Comparison of ENCODE assay signal across 9 cellular contexts in genomic region chr1:204150702-204151561, GRCh38. TPM values are rescaled to one million over a fixed set of nuclear protein-coding genes. Genes with fewer than 3 reads are reported as not detected.
A peak's percentile ranks its signal among the peaks of the same experiment; 100 is the strongest.
DNase-seq lines count a peak whose midpoint lies in the region; ATAC-seq, FAIRE-seq and TF ChIP-seq lines count a peak whose summit lies in the region.
"Had no signal": no experiment of that assay in that cellular context is flagged by ENCODE, and none has a peak within 500 bp of the region (broad histone marks: within the 10 kb centered on the region; RNA-seq: fewer than 3 reads in every experiment).

No MANE protein-coding gene starts in this region.

- no peak overlapping the region for H3K9ac ChIP-seq in fibroblast of lung (ENCODE audit: insufficient read depth, low read length)

- no peak for FAIRE-seq in H54 (lab: Jason Lieb, UNC)

- H3K4me3 ChIP-seq in SJSA1 = peak overlapping the region; percentile 90
- H3K4me3 ChIP-seq in fibroblast of lung (replicated peaks in 1 of 4; ENCODE audit: control extremely low read depth in 1 of 4, insufficient read depth in 1 of 4, low read depth in 3 of 4, low read length in 4 of 4) = peak overlapping the region in 3 of 4 experiments; percentile 37 to 62 (median 45)
- H3K4me3 ChIP-seq in osteoblast (ENCODE audit: insufficient read depth, low read length) = peak overlapping the region; percentile 66

- peak overlapping the region; percentile 68 for H3K4me2 ChIP-seq in fibroblast of lung (ENCODE audit: extremely low read depth, insufficient read depth, low read length)
- peak overlapping the region; percentile 74 for H3K4me2 ChIP-seq in osteoblast (ENCODE audit: insufficient read depth, low read length)

- no peaks in the 10 kb centered on the region for H3K9me3 Mint-ChIP-seq in CD4-positive, alpha-beta T cell

- no peaks in the 10 kb centered on the region for H4K20me1 ChIP-seq in fibroblast of lung (ENCODE audit: control insufficient read depth, extremely low read depth, insufficient read depth, low read length)
- H4K20me1 ChIP-seq in osteoblast (ENCODE audit: insufficient read depth, low read length) = no peaks in the 10 kb centered on the region

- POLR2A ChIA-PET in CD4-positive, alpha-beta T cell (lab: Charles Lee) = interaction anchor here (0.7 to 1.2 kb wide), 4 partner anchors 13 to 386 kb away, joined by 3 read pairs; partner anchors contain the start of gene LAX1

- H3K4me1 Mint-ChIP-seq in CD4-positive, alpha-beta T cell (ENCODE audit: low read depth) = peaks cover 11% of the 10 kb centered on the region

- intact Hi-C loops in CD4-positive, alpha-beta T cell (cut with DNase I, micrococcal nuclease) = loop anchor here in 1 of 2 experiments (10.0 kb wide), 1 partner anchor 654 kb away; no protein-coding TSS in a partner anchor

- H3K9me3 ChIP-seq in CD4-positive, alpha-beta T cell (ENCODE audit: control insufficient read depth, low read length) = no peaks in the 10 kb centered on the region
- H3K9me3 ChIP-seq in SJSA1 (replicated peaks) (no peaks in the 10 kb centered on the region), fibroblast of lung (ENCODE audit: control insufficient read depth, insufficient read depth, low read depth, low read length) (no peaks in the 10 kb centered on the region), osteoblast (ENCODE audit: low read depth, low read length) (no peaks in the 10 kb centered on the region)

- H3K79me2 ChIP-seq in fibroblast of lung (ENCODE audit: control insufficient read depth, insufficient read depth, low read length) (no peaks in the 10 kb centered on the region), osteoblast (ENCODE audit: insufficient read depth, low read length) (no peaks in the 10 kb centered on the region)

- peak overlapping the region; percentile 49 for H2AFZ ChIP-seq in fibroblast of lung (ENCODE audit: low read length)
- no peak overlapping the region for H2AFZ ChIP-seq in osteoblast (ENCODE audit: low read length)

- CTCF ChIA-PET in CD4-positive, alpha-beta T cell (lab: Charles Lee) = interaction anchor here (1.3 to 2.6 kb wide), 2 partner anchors 11 to 22 kb away, joined by 3 to 6 read pairs; no protein-coding TSS in a partner anchor

- H3K36me3 ChIP-seq in SJSA1 (peaks cover 3% of the 10 kb centered on the region; the same call in 1 of the 2 replicates), fibroblast of lung (ENCODE audit: control insufficient read depth, insufficient read depth, low read length) (no peaks in the 10 kb centered on the region), osteoblast (ENCODE audit: insufficient read depth, low read length) (no peaks in the 10 kb centered on the region)

- peak overlapping the region; percentile 81 for H3K4me3 Mint-ChIP-seq in CD4-positive, alpha-beta T cell

- H3K4me1 ChIP-seq in SJSA1 (replicated peaks) (peaks cover 17% of the 10 kb centered on the region), fibroblast of lung (ENCODE audit: control insufficient read depth, extremely low read depth, insufficient read depth, low read length) (no peaks in the 10 kb centered on the region), osteoblast (ENCODE audit: insufficient read depth, low read length) (no peaks in the 10 kb centered on the region)

- peak in 2 of 10 experiments; percentile 14 to 29 for DNase-seq in CD4-positive, alpha-beta T cell
- DNase-seq in SJSA1 (ENCODE audit: low read depth in 1 of 2, low spot score in 2 of 2) (no peak), fibroblast of lung (ENCODE audit: low read depth in 2 of 2) (no peak), osteoblast (ENCODE audit: insufficient read length, low spot score, missing footprints) (peak; percentile 87), middle frontal gyrus (ENCODE audit: extremely low spot score, low spot score) (no peak), RKO (ENCODE audit: low spot score) (no peak), H54 (ENCODE audit: insufficient read length, low spot score) (no peak)

- ATAC-seq in CD4-positive, alpha-beta T cell (ENCODE audit: poor library complexity) = peak; percentile 33
- ATAC-seq in HG02588 (IDR thresholded peaks at IDR 0.05; ENCODE audit: unreplicated experiment) = no peak

- no peak; the same call in 1 of the 2 replicates for TF ChIP-seq POLR2A in H54 (IDR thresholded peaks at IDR 0.05; ENCODE audit: low read depth, low read length)

- H3K27me3 ChIP-seq in CD4-positive, alpha-beta T cell (ENCODE audit: control insufficient read depth, insufficient read depth, low read length) = no peaks in the 10 kb centered on the region
- H3K27me3 ChIP-seq in SJSA1 (replicated peaks) = no peaks in the 10 kb centered on the region
- peaks cover 29% of the 10 kb centered on the region for H3K27me3 ChIP-seq in fibroblast of lung (ENCODE audit: control insufficient read depth, insufficient read depth, low read length)
- H3K27me3 ChIP-seq in osteoblast (ENCODE audit: insufficient read depth, low read length) = peaks cover 36% of the 10 kb centered on the region

- H3K27ac Mint-ChIP-seq in CD4-positive, alpha-beta T cell = peak overlapping the region; percentile 74

- TF ChIP-seq CTCF in CD4-positive, alpha-beta T cell (IDR thresholded peaks at IDR 0.05) = no peak
- TF ChIP-seq CTCF in fibroblast of lung (conservative IDR thresholded peaks at IDR 0.05 in 1 of 2, IDR thresholded peaks at IDR 0.05 in 1 of 2; ENCODE audit: low read depth in 1 of 2, low read length in 2 of 2) = no peak
- TF ChIP-seq CTCF in osteoblast (IDR thresholded peaks at IDR 0.05; ENCODE audit: extremely low read depth, low read depth, low read length) = no peak

- H3K27me3 Mint-ChIP-seq in CD4-positive, alpha-beta T cell = peaks cover 6% of the 10 kb centered on the region

- no peaks in the 10 kb centered on the region for H3K36me3 Mint-ChIP-seq in CD4-positive, alpha-beta T cell (ENCODE audit: low read depth)

- H3K27ac ChIP-seq in CD4-positive, alpha-beta T cell (ENCODE audit: low read depth, low read length) = no peak overlapping the region
- H3K27ac ChIP-seq in SJSA1 (no peak overlapping the region), fibroblast of lung (ENCODE audit: insufficient read depth, low read length) (no peak overlapping the region), osteoblast (ENCODE audit: low read depth, low read length) (no peak overlapping the region)

RNA-seq across cellular contexts. Expression of gene ETNK2, which starts 0.9 kb away (rescaled TPM):
- total RNA-seq in CD4-positive, alpha-beta T cell = 10 to 100 TPM; 11.7 to 12.9 TPM
- 22.2 and 22.3 TPM in 2 replicates for total RNA-seq in SJSA1 (2014; rRNA removed; shearing (Covaris generic))
- total RNA-seq in fibroblast of lung (1.7 and 3.3 TPM in 2 replicates), osteoblast (0.72 and 1.2 TPM in 2 replicates)
- polyA plus RNA-seq in fibroblast of lung = 2.7 and 4.0 TPM in 2 replicates
- 1.7 and 3.3 TPM in 2 replicates for polyA plus RNA-seq in fibroblast of lung (2012)
- 3.4 and 10.5 TPM in 2 replicates for polyA minus RNA-seq in fibroblast of lung (ENCODE audit: low replicate concordance)

RNA-seq across cellular contexts. Expression of gene REN, which starts 15.2 kb away (rescaled TPM):
- not detected for total RNA-seq in CD4-positive, alpha-beta T cell
- not detected in 2 replicates for total RNA-seq in SJSA1 (2014; rRNA removed; shearing (Covaris generic))
- total RNA-seq in fibroblast of lung = 0.17 TPM in 1 of 2 replicates, not detected in the other
- 0.11 and 0.20 TPM in 2 replicates for polyA plus RNA-seq in fibroblast of lung
- 0.20 TPM in 1 of 2 replicates, not detected in the other for polyA plus RNA-seq in fibroblast of lung (2012)
- 0.33 TPM in 1 of 2 replicates, not detected in the other for polyA minus RNA-seq in fibroblast of lung (ENCODE audit: low replicate concordance)
- not detected in 2 replicates for total RNA-seq in osteoblast

RNA-seq across cellular contexts. Expression of gene KISS1, which starts 45.4 kb away (rescaled TPM):
- total RNA-seq in CD4-positive, alpha-beta T cell = not detected
- 190 and 222 TPM in 2 replicates for total RNA-seq in SJSA1 (2014; rRNA removed; shearing (Covaris generic))
- total RNA-seq in fibroblast of lung (0.17 TPM in 1 of 2 replicates, not detected in the other), osteoblast (not detected in 2 replicates)
- 0.52 TPM in 1 of 2 replicates, not detected in the other for polyA plus RNA-seq in fibroblast of lung
- polyA plus RNA-seq in fibroblast of lung (2012) = 0.36 and 1.6 TPM in 2 replicates
- not detected in 2 replicates for polyA minus RNA-seq in fibroblast of lung (ENCODE audit: low replicate concordance)
- total RNA-seq: glomerular endothelial cell had no signal

Comparison
In these comparisons a context has a peak if more than half of its experiments do, and no peak if none do; other contexts are left out.
1. RNA of gene KISS1, which starts 45.4 kb away (total RNA-seq): 190 to 222 TPM in SJSA1; 0.17 TPM in fibroblast of lung, not detected in CD4-positive, alpha-beta T cell and not detected in osteoblast; every median in the first group is over 100 times any median in the second.
2. Peak in every context shown above with its lines, with median percentiles within 50 percentile points of each other: H3K4me3 ChIP-seq.